1 cellular context compared by ENCODE assay signal in the genomic region with DNA sequence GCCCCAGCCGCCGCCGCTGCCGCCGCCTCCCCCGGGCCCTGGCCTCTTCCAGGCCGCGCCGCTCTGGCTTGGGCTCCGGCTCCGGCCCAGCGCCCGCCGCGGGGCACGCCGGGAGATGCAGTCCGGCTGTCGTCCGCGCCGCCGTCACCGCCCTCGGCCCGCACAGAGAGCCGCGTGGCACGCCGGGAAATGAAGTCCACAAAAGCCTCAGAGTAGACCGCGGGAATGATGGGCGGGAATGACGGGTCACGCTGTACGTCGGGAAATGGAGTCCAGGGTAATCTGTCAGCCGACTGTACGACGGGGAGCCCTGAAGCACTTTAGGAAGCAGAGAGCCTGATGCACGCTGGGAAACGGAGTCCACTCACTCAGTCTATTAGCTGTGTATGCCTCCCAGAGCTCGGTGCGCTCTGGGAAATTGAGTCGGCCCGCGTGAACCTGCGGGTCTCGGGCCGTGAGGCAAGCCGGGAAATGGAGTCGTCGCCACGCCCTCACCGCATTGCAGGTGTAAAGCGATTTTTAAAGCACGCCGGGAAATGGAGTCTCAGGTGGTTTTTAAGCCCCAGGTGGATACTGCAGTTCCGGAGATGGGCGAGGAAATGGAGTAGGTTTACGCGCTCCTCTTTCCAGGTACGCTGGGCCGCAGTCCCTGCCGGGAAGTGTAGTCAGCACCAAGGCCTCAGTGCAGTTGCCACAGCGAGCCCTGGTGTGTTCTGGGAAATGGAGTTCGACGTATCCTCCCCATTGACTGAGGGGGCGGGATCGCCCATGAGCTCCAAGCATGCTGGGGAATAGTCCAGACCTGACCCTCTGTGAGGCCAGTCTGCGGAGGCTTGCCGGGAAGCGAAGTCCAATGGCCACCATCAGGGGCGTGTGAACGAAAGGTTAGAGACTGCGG.
TF ChIP-seq lines count a peak whose summit lies in the region.

TSS of gene GSK3A (minus strand) at position 91 of the 898 bp plus-strand sequence. CDS start 137 bp downstream, outside the sequence.

TF ChIP-seq in K562, 482 proteins besides CTCF, POLR2A, EP300 and RAD21 (continued from another document and continues in another):
- TF ChIP-seq ZHX1 (conservative IDR thresholded peaks at IDR 0.05; ENCODE audit: low read length) (no peak), RB1 (IDR thresholded peaks at IDR 0.05; ENCODE audit: low read depth) (peak; percentile 84), EP400 (IDR thresholded peaks at IDR 0.05) (peak; percentile 71), FOSL1 (tag; conservative IDR thresholded peaks at IDR 0.05) (peak; percentile 78), CREM (IDR thresholded peaks at IDR 0.05; ENCODE audit: low read depth) (peak; percentile 97), NONO (IDR thresholded peaks at IDR 0.05; ENCODE audit: low read depth in 2 of 2, low read length in 1 of 2) (peak in 1 of 2 experiments; percentile 94; a peak in 1 of 4 replicates), ZNF780A (CRISPR knock-in tag; IDR thresholded peaks at IDR 0.05) (no peak), HNRNPLL (IDR thresholded peaks at IDR 0.05; ENCODE audit: low read depth, low read length, poor library complexity, severe bottlenecking) (peak; percentile 93), BACH1 (tag; IDR thresholded peaks at IDR 0.05) (peak; percentile 88; the same call in 1 of the 2 replicates), RBM39 (optimal IDR thresholded peaks at IDR 0.05; ENCODE audit: low read depth, low read length) (peak; percentile 78), BHLHE40 (IDR thresholded peaks at IDR 0.05; ENCODE audit: low read length) (peak; percentile 54), ZZZ3 (IDR thresholded peaks at IDR 0.05) (no peak), ELF2 (CRISPR knock-in tag; IDR thresholded peaks at IDR 0.05) (peak; percentile 64; the same call in 1 of the 2 replicates), ZBTB9 (CRISPR knock-in tag; IDR thresholded peaks at IDR 0.05) (peak; percentile 66; the same call in 1 of the 2 replicates), OTX1 (CRISPR knock-in tag; IDR thresholded peaks at IDR 0.05) (peak; percentile 67; the same call in 1 of the 2 replicates), TAF7 (tag; IDR thresholded peaks at IDR 0.05) (no peak; the same call in 1 of the 2 replicates), ELF1 (tag; IDR thresholded peaks at IDR 0.05) (peak; percentile 91), ATF7 (IDR thresholded peaks at IDR 0.05) (peak; percentile 89), ASH1L (IDR thresholded peaks at IDR 0.05; ENCODE audit: borderline replicate concordance, low read depth, partially characterized antibody) (peak; percentile 79), DPF2 (IDR thresholded peaks at IDR 0.05) (no peak), GATAD2A (IDR thresholded peaks at IDR 0.05) (no peak), ZNF134 (CRISPR knock-in tag; conservative IDR thresholded peaks at IDR 0.05) (peak; percentile 20; the same call in 1 of the 2 replicates), ZNF197 (CRISPR knock-in tag; IDR thresholded peaks at IDR 0.05; ENCODE audit: low read depth) (peak; percentile 78; the same call in 1 of the 2 replicates), PML (IDR thresholded peaks at IDR 0.05; ENCODE audit: low read length) (peak; percentile 89), NEUROD1 (IDR thresholded peaks at IDR 0.05; ENCODE audit: borderline replicate concordance, low read depth, low read length, partially characterized antibody) (no peak), RBFOX2 (IDR thresholded peaks at IDR 0.05; ENCODE audit: low read depth, low read length) (peak; percentile 87), KDM5B (IDR thresholded peaks at IDR 0.05; ENCODE audit: insufficient replicate concordance, low read depth, low read length) (peak; percentile 98), ZBTB7A (IDR thresholded peaks at IDR 0.05; ENCODE audit: borderline replicate concordance, control insufficient read depth, low read depth, low read length) (no peak), CHD7 (IDR thresholded peaks at IDR 0.05; ENCODE audit: low read depth, low read length) (no peak), ZEB2 (IDR thresholded peaks at IDR 0.05) (peak; percentile 96), HSF4 (CRISPR knock-in tag; IDR thresholded peaks at IDR 0.05; ENCODE audit: borderline replicate concordance) (no peak), PPARD (CRISPR knock-in tag; IDR thresholded peaks at IDR 0.05) (no peak), CC2D1A (IDR thresholded peaks at IDR 0.05) (no peak), CTBP1 (IDR thresholded peaks at IDR 0.05; ENCODE audit: borderline replicate concordance) (peak; percentile 86), MCM7 (IDR thresholded peaks at IDR 0.05) (no peak), POLR2AphosphoS2 (IDR thresholded peaks at IDR 0.05; ENCODE audit: low read length) (no peak; the same call in 1 of the 2 replicates), POLR3A (IDR thresholded peaks at IDR 0.05; ENCODE audit: borderline replicate concordance, extremely low read depth, insufficient read depth, insufficient read length) (no peak)
- TF ChIP-seq, protein P1, sequence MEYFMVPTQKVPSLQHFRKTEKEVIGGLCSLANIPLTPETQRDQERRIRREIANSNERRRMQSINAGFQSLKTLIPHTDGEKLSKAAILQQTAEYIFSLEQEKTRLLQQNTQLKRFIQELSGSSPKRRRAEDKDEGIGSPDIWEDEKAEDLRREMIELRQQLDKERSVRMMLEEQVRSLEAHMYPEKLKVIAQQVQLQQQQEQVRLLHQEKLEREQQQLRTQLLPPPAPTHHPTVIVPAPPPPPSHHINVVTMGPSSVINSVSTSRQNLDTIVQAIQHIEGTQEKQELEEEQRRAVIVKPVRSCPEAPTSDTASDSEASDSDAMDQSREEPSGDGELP (CRISPR knock-in tag; IDR thresholded peaks at IDR 0.05; ENCODE audit: borderline replicate concordance), result peak; percentile 77
- TF ChIP-seq, protein P2, sequence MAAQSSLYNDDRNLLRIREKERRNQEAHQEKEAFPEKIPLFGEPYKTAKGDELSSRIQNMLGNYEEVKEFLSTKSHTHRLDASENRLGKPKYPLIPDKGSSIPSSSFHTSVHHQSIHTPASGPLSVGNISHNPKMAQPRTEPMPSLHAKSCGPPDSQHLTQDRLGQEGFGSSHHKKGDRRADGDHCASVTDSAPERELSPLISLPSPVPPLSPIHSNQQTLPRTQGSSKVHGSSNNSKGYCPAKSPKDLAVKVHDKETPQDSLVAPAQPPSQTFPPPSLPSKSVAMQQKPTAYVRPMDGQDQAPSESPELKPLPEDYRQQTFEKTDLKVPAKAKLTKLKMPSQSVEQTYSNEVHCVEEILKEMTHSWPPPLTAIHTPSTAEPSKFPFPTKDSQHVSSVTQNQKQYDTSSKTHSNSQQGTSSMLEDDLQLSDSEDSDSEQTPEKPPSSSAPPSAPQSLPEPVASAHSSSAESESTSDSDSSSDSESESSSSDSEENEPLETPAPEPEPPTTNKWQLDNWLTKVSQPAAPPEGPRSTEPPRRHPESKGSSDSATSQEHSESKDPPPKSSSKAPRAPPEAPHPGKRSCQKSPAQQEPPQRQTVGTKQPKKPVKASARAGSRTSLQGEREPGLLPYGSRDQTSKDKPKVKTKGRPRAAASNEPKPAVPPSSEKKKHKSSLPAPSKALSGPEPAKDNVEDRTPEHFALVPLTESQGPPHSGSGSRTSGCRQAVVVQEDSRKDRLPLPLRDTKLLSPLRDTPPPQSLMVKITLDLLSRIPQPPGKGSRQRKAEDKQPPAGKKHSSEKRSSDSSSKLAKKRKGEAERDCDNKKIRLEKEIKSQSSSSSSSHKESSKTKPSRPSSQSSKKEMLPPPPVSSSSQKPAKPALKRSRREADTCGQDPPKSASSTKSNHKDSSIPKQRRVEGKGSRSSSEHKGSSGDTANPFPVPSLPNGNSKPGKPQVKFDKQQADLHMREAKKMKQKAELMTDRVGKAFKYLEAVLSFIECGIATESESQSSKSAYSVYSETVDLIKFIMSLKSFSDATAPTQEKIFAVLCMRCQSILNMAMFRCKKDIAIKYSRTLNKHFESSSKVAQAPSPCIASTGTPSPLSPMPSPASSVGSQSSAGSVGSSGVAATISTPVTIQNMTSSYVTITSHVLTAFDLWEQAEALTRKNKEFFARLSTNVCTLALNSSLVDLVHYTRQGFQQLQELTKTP (IDR thresholded peaks at IDR 0.05; ENCODE audit: low read depth in 1 of 2, partially characterized antibody in 2 of 2), result peak; percentile 61 to 100
